9 cellular contexts compared by ENCODE assay signal in genomic region chr3:138186216-138186615, GRCh38. TPM values are rescaled to one million over a fixed set of nuclear protein-coding genes. Genes with fewer than 3 reads are reported as not detected.
DNase-seq lines count a peak whose midpoint lies in the region; ATAC-seq, FAIRE-seq and TF ChIP-seq lines count a peak whose summit lies in the region.
"Had no signal": no experiment of that assay in that cellular context is flagged by ENCODE, and none has a peak within 500 bp of the region (broad histone marks: within the 10 kb centered on the region; RNA-seq: fewer than 3 reads in every experiment).

No MANE protein-coding gene starts in this region.

- peaks cover 5% of the 10 kb centered on the region for H3K23me2 ChIP-seq in H1 (ENCODE audit: low read depth, low read length)

- 59% methylated on average over 2 of the region's 2 CpGs; no CpG with 5 or more reads in 1 of the 2 experiments for WGBS in H1 (ENCODE audit: extremely low coverage in 1 of 2, insufficient coverage in 1 of 2, insufficient read length in 1 of 2, insufficient replicate concordance in 2 of 2, low coverage in 1 of 2, low lambda C conversion rate in 2 of 2, missing lambda C conversion rate in 1 of 2), 2 experiments
- WGBS in ovary, 3 donors, result 68 to 74% (median 70%) methylated on average over 2 of the region's 2 CpGs

- no peaks in the 10 kb centered on the region for H3K9me3 Mint-ChIP-seq in GM23338

- H3K4me3 ChIP-seq in GM23338 (peak overlapping the region; percentile 86), OCI-LY3 (ENCODE audit: low read length) (peak overlapping the region; percentile 99), H1 (ENCODE audit: extremely low read depth in 1 of 4, insufficient read depth in 2 of 4, low read depth in 3 of 4, low read length in 4 of 4) (peak overlapping the region in 3 of 4 experiments; percentile 57 to 86 (median 82); a peak in 4 of 8 replicates), ovary (peak overlapping the region; percentile 87)

- FAIRE-seq in H1 (lab: Jason Lieb, UNC), result no peak

- H3K4me2 ChIP-seq in GM23338 (peak overlapping the region; percentile 83), OCI-LY3 (ENCODE audit: low read length) (peak overlapping the region; percentile 84), H1 (ENCODE audit: insufficient read depth in 1 of 2, low read depth in 2 of 2, low read length in 2 of 2) (peak overlapping the region; percentile 67 to 95)

- H3K4me3 Mint-ChIP-seq in GM23338, result peak overlapping the region; percentile 95

- H3K23ac ChIP-seq in H1 (ENCODE audit: insufficient read length), result no peak overlapping the region

- peaks cover 3% of the 10 kb centered on the region for H3K36me3 ChIP-seq in GM23338 (ENCODE audit: insufficient read depth)
- peaks cover 10% of the 10 kb centered on the region for H3K36me3 ChIP-seq in OCI-LY3 (replicated peaks; ENCODE audit: low read depth, low read length)
- peaks cover 0 to 9% (median under 1%) of the 10 kb centered on the region in 4 experiments; a peak in 3 of 8 replicates for H3K36me3 ChIP-seq in H1 (ENCODE audit: control insufficient read depth in 2 of 4, insufficient read depth in 4 of 4, low read length in 3 of 4)
- no peaks in the 10 kb centered on the region for H3K36me3 ChIP-seq in ovary

- no peak overlapping the region for H4K5ac ChIP-seq in H1 (ENCODE audit: insufficient read length, low read depth, low read length)

- H3K9me3 ChIP-seq in OCI-LY3 (ENCODE audit: insufficient read depth, low read length) (no peaks in the 10 kb centered on the region), H1 (ENCODE audit: insufficient read depth in 2 of 2, low read depth in 1 of 2, low read length in 1 of 2) (no peaks in the 10 kb centered on the region), ovary (no peaks in the 10 kb centered on the region)

- H2BK120ac ChIP-seq in H1 (replicated peaks; ENCODE audit: low read depth, low read length), result no peak overlapping the region

- no peak overlapping the region for H3K14ac ChIP-seq in H1 (ENCODE audit: insufficient read length)

- H3K4ac ChIP-seq in H1 (replicated peaks; ENCODE audit: insufficient read length, low read depth, low read length), result no peak overlapping the region

- TF ChIP-seq POLR2A in H1 (IDR thresholded peaks at IDR 0.05; ENCODE audit: control extremely low read depth in 1 of 2, low read depth in 2 of 2, low read length in 2 of 2) (no peak), ovary (IDR thresholded peaks at IDR 0.05) (no peak)

- H3K79me1 ChIP-seq in H1 (ENCODE audit: low read depth, low read length), result no peaks in the 10 kb centered on the region

- H3K27ac Mint-ChIP-seq in GM23338, result no peak overlapping the region

- CTCF ChIA-PET in H1 (lab: Charles Lee; ENCODE audit: partially characterized antibody), result interaction anchor here (0.5 to 1.6 kb wide), 5 partner anchors 11 to 231 kb away, joined by 3 to 5 read pairs (median 3); no protein-coding TSS in a partner anchor

- H3K4me1 ChIP-seq in GM23338 (ENCODE audit: insufficient read depth) (peaks cover 12% of the 10 kb centered on the region), OCI-LY3 (ENCODE audit: low read length) (peaks cover 25% of the 10 kb centered on the region), H1 (replicated peaks in 1 of 4; ENCODE audit: control insufficient read depth in 3 of 4, insufficient read depth in 4 of 4, low read length in 3 of 4) (peaks cover 0 to 5% (median 3%) of the 10 kb centered on the region in 4 experiments; a peak in 3 of 7 replicates), ovary (ENCODE audit: insufficient read depth) (peaks cover 4% of the 10 kb centered on the region)

- peaks cover 17% of the 10 kb centered on the region for H3K4me1 Mint-ChIP-seq in GM23338

- H4K91ac ChIP-seq in H1 (replicated peaks; ENCODE audit: insufficient read length, low read length), result no peak overlapping the region

- TF ChIP-seq EP300 in H1 (IDR thresholded peaks at IDR 0.05; ENCODE audit: borderline replicate concordance in 1 of 2, low read depth in 2 of 2, low read length in 2 of 2) (no peak), ovary (IDR thresholded peaks at IDR 0.05) (no peak)

- DNase-seq in GM23338 (ENCODE audit: low spot score), result peak; percentile 36
- DNase-seq in H1 (ENCODE audit: low read depth in 1 of 2, low spot score in 2 of 2), result no peak
- no peak for DNase-seq in ovary
- no peak for DNase-seq in NCI-H774 (lab: John Stamatoyannopoulos, UW)

- no peak overlapping the region for H3K56ac ChIP-seq in H1 (replicated peaks; ENCODE audit: insufficient read length, low read depth, low read length)

- H4K8ac ChIP-seq in H1 (ENCODE audit: extremely low read depth, insufficient read depth, low read length), result no peak overlapping the region

- H2AFZ ChIP-seq in GM23338 (peak overlapping the region; percentile 93), OCI-LY3 (ENCODE audit: low read depth, low read length) (peak overlapping the region; percentile 98), H1 (ENCODE audit: low read length) (peak overlapping the region; percentile 94)

- no peaks in the 10 kb centered on the region for H3K9me2 ChIP-seq in GM23338 (ENCODE audit: insufficient read depth)

- H3K18ac ChIP-seq in H1 (ENCODE audit: extremely low read depth, low read length), result no peak overlapping the region

- peaks cover 36% of the 10 kb centered on the region for H3K79me2 ChIP-seq in GM23338 (replicated peaks; ENCODE audit: insufficient read depth)
- H3K79me2 ChIP-seq in OCI-LY3 (ENCODE audit: low read length), result peaks cover 38% of the 10 kb centered on the region
- peaks cover 11 to 35% of the 10 kb centered on the region in 2 experiments for H3K79me2 ChIP-seq in H1 (ENCODE audit: control insufficient read depth in 1 of 2, insufficient read depth in 2 of 2, low read length in 2 of 2)

- POLR2A ChIA-PET in H1 (lab: Charles Lee; ENCODE audit: partially characterized antibody), result interaction anchor here (0.6 to 4.3 kb wide), 10 partner anchors 8 to 164 kb away, joined by 3 to 56 read pairs (median 4); partner anchors contain the start of gene DBR1

- H3K36me3 Mint-ChIP-seq in GM23338 (ENCODE audit: low read depth), result peaks cover 10% of the 10 kb centered on the region

- no peak overlapping the region for H2BK20ac ChIP-seq in H1 (ENCODE audit: low read length)

- no peak for TF ChIP-seq RAD21 in H1 (IDR thresholded peaks at IDR 0.05 in 1 of 2, conservative IDR thresholded peaks at IDR 0.05 in 1 of 2; ENCODE audit: low read depth in 2 of 2, low read length in 2 of 2)

- peaks cover 17% of the 10 kb centered on the region for H4K20me1 ChIP-seq in GM23338 (replicated peaks; ENCODE audit: insufficient read depth)
- H4K20me1 ChIP-seq in OCI-LY3 (ENCODE audit: insufficient read depth, low read length), result peaks cover 18% of the 10 kb centered on the region; the same call in 1 of the 2 replicates
- H4K20me1 ChIP-seq in H1 (replicated peaks in 1 of 2; ENCODE audit: control insufficient read depth in 1 of 2, insufficient read depth in 2 of 2, low read length in 2 of 2), result no peaks in the 10 kb centered on the region

- H3K9ac ChIP-seq in OCI-LY3 (ENCODE audit: low read length), result peak overlapping the region; percentile 85; the same call in 1 of the 2 replicates
- no peak overlapping the region for H3K9ac ChIP-seq in H1 (replicated peaks in 1 of 4; ENCODE audit: extremely low read depth in 1 of 4, low read depth in 3 of 4, low read length in 3 of 4)

- no peak overlapping the region for H3K27ac ChIP-seq in GM23338 (ENCODE audit: low read depth)
- no peak overlapping the region for H3K27ac ChIP-seq in OCI-LY3 (ENCODE audit: low read length)
- no peak overlapping the region for H3K27ac ChIP-seq in H1 (ENCODE audit: low read depth, low read length)
- H3K27ac ChIP-seq in ovary, result no peak overlapping the region

- H2BK5ac ChIP-seq in H1 (ENCODE audit: low read depth, low read length), result no peak overlapping the region

- H2BK15ac ChIP-seq in H1 (ENCODE audit: low read length), result no peak overlapping the region

- no peaks in the 10 kb centered on the region for H3F3A ChIP-seq in GM23338 (replicated peaks; ENCODE audit: low read depth)

- peak; percentile 7; the same call in 1 of the 3 replicates for ATAC-seq in GM23338
- no peak for ATAC-seq in GM19395 (IDR thresholded peaks at IDR 0.05; ENCODE audit: unreplicated experiment)
- ATAC-seq in HG03354 (IDR thresholded peaks at IDR 0.05; ENCODE audit: poor library complexity, severe bottlenecking, unreplicated experiment), result no peak
- ATAC-seq in HG03280 (IDR thresholded peaks at IDR 0.05; ENCODE audit: unreplicated experiment), result no peak

- H2BK12ac ChIP-seq in H1 (ENCODE audit: low read depth, low read length), result no peak overlapping the region

- peaks cover 2% of the 10 kb centered on the region for H3K27me3 Mint-ChIP-seq in GM23338 (ENCODE audit: insufficient read depth, low read depth, poor library complexity)

- TF ChIP-seq CTCF in GM23338 (conservative IDR thresholded peaks at IDR 0.05; ENCODE audit: low read depth in 2 of 2) (no peak), OCI-LY3 (IDR thresholded peaks at IDR 0.05; ENCODE audit: low read depth, low read length) (no peak), H1 (IDR thresholded peaks at IDR 0.05; ENCODE audit: control extremely low read depth in 1 of 3, insufficient read depth in 1 of 3, low read depth in 1 of 3, low read length in 3 of 3) (no peak), ovary (IDR thresholded peaks at IDR 0.05) (no peak)

- H3K27me3 ChIP-seq in GM23338 (ENCODE audit: insufficient read depth), result peaks cover 20% of the 10 kb centered on the region
- peaks cover 16% of the 10 kb centered on the region; the same call in 1 of the 2 replicates for H3K27me3 ChIP-seq in OCI-LY3 (ENCODE audit: low read depth, low read length)
- H3K27me3 ChIP-seq in H1 (replicated peaks in 1 of 4; ENCODE audit: control insufficient read depth in 3 of 4, extremely low read depth in 1 of 4, insufficient read depth in 3 of 4, low read length in 3 of 4), result peaks cover 0 to 5% (median 0%) of the 10 kb centered on the region in 4 experiments; a peak in 2 of 7 replicates
- H3K27me3 ChIP-seq in ovary, result no peaks in the 10 kb centered on the region

- no peak overlapping the region for H2AK5ac ChIP-seq in H1 (ENCODE audit: low read depth, low read length)

- intact Hi-C loops in ovary (cut with DNase I), result no loop called here

RNA-seq across cellular contexts. Expression of gene ARMC8, which starts 0.9 kb away (rescaled TPM):
- total RNA-seq in GM23338 (2014; rRNA removed; shearing (Covaris generic)), result 55.5 and 61.4 TPM in 2 replicates
- polyA plus RNA-seq in GM23338 (2016; fragmentation: Nextera tagmentation; extraction: Ambion mirVana) (30.0 and 36.8 TPM in 2 replicates), H1 (2011; rRNA removed) (46.5 and 58.5 TPM in 2 replicates), ovary (10 to 100 TPM; 14.3 to 24.4 TPM)
- total RNA-seq in H1 (2021; fragmentation: NEBNext Ultra II Directional; extraction: Animal tissue kit (Norgen Biotek cat#: 25700)), result 43.1 and 47.3 TPM in 2 replicates
- 50.4 TPM for polyA plus RNA-seq in H1 (2011; cell fraction: cytosol; rRNA removed)
- polyA plus RNA-seq in H1 (2011; cell fraction: nucleus; rRNA removed), result 113 TPM
- 32.2 to 40.5 TPM (median 35.3 TPM) in 4 replicates for polyA plus RNA-seq in H1 (2012, experiment 1 of 2)
- 7.8 TPM for polyA plus RNA-seq in H1 (2012, experiment 2 of 2)
- 30.5 TPM for polyA plus RNA-seq in H1 (2013, experiment 1 of 2)
- polyA plus RNA-seq in H1 (2013, experiment 2 of 2), result 33.9 TPM
- 306 and 462 TPM in 2 replicates for polyA minus RNA-seq in H1 (2011; rRNA and poly(A)+ RNA removed)
- polyA minus RNA-seq in H1 (2011; cell fraction: cytosol; rRNA and poly(A)+ RNA removed), result 56.2 TPM
- 318 TPM for polyA minus RNA-seq in H1 (2011; cell fraction: nucleus; rRNA and poly(A)+ RNA removed)
- 10 to 100 TPM; 34.3 to 49.2 (median 45.8) TPM for total RNA-seq in ovary

RNA-seq across cellular contexts. Expression of gene DBR1, which starts 11.5 kb away (rescaled TPM):
- total RNA-seq in GM23338 (2014; rRNA removed; shearing (Covaris generic)), result 17.2 and 17.5 TPM in 2 replicates
- 8.1 and 9.7 TPM in 2 replicates for polyA plus RNA-seq in GM23338 (2016; fragmentation: Nextera tagmentation; extraction: Ambion mirVana)
- 18.0 and 18.3 TPM in 2 replicates for total RNA-seq in H1 (2021; fragmentation: NEBNext Ultra II Directional; extraction: Animal tissue kit (Norgen Biotek cat#: 25700))
- polyA plus RNA-seq in H1 (2011; rRNA removed), result 9.5 and 10.1 TPM in 2 replicates
- 11.7 TPM for polyA plus RNA-seq in H1 (2011; cell fraction: cytosol; rRNA removed)
- 4.7 TPM for polyA plus RNA-seq in H1 (2011; cell fraction: nucleus; rRNA removed)
- polyA plus RNA-seq in H1 (2012, experiment 1 of 2), result 7.7 to 11.8 TPM (median 10.6 TPM) in 4 replicates
- polyA plus RNA-seq in H1 (2012, experiment 2 of 2), result 3.5 TPM
- polyA plus RNA-seq in H1 (2013, experiment 1 of 2), result 9.2 TPM
- 8.5 TPM for polyA plus RNA-seq in H1 (2013, experiment 2 of 2)
- polyA minus RNA-seq in H1 (2011; rRNA and poly(A)+ RNA removed), result 5.3 and 6.1 TPM in 2 replicates
- 10.8 TPM for polyA minus RNA-seq in H1 (2011; cell fraction: cytosol; rRNA and poly(A)+ RNA removed)
- polyA minus RNA-seq in H1 (2011; cell fraction: nucleus; rRNA and poly(A)+ RNA removed), result 6.1 TPM
- total RNA-seq in ovary, result 10 to 100 TPM in 6 of 7 donors, 1 to 10 TPM in 1; 8.5 to 16.0 (median 15.0) TPM
- polyA plus RNA-seq in ovary, result 10 to 100 TPM in 1 of 2 donors, 1 to 10 TPM in 1; 8.6 to 14.7 TPM

RNA-seq across cellular contexts. Expression of gene A4GNT, which starts 54.0 kb away (rescaled TPM):
- not detected in 2 replicates for total RNA-seq in GM23338 (2014; rRNA removed; shearing (Covaris generic))
- not detected in 2 replicates for polyA plus RNA-seq in GM23338 (2016; fragmentation: Nextera tagmentation; extraction: Ambion mirVana)
- not detected in 2 replicates for total RNA-seq in H1 (2021; fragmentation: NEBNext Ultra II Directional; extraction: Animal tissue kit (Norgen Biotek cat#: 25700))
- not detected in 2 replicates for polyA plus RNA-seq in H1 (2011; rRNA removed)
- polyA plus RNA-seq in H1 (2011; cell fraction: cytosol; rRNA removed), result not detected
- polyA plus RNA-seq in H1 (2011; cell fraction: nucleus; rRNA removed), result not detected
- polyA plus RNA-seq in H1 (2012, experiment 1 of 2), result not detected in 4 replicates
- polyA plus RNA-seq in H1 (2012, experiment 2 of 2), result not detected
- not detected for polyA plus RNA-seq in H1 (2013, experiment 1 of 2)
- not detected for polyA plus RNA-seq in H1 (2013, experiment 2 of 2)
- polyA minus RNA-seq in H1 (2011; rRNA and poly(A)+ RNA removed), result not detected in 2 replicates
- polyA minus RNA-seq in H1 (2011; cell fraction: cytosol; rRNA and poly(A)+ RNA removed), result not detected
- polyA minus RNA-seq in H1 (2011; cell fraction: nucleus; rRNA and poly(A)+ RNA removed), result not detected
- total RNA-seq in ovary, result not detected
- polyA plus RNA-seq in ovary, result not detected
- total RNA-seq: kidney epithelial cell had no signal
